In the genomic region with DNA sequence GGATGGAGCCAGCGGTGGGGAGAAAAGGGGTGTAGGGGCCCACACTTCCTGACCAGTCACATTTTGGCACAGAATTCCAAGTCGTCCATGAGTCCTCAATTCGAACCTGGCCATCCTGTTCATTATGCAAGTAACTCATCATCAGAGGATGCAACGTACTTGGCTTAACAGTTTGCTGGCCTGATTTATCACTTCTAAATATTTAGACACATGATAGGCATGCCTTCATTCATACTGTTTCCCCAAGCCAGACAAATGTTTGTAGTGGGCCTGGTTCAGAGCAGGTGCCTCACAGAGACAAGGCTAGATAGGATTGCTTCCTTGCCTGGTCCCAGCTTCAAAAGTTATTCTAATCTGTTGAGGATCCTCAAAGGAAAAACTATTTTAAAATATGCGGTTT, we compare ENCODE assay signal across 28 cellular contexts.
"Had no signal": no experiment of that assay in that cellular context is flagged by ENCODE, and none has a peak within 500 bp of the region (broad histone marks: within the 10 kb centered on the region; RNA-seq: fewer than 3 reads in every experiment).

No MANE protein-coding gene starts in this region.

- DNase-seq: activated CD4-positive, alpha-beta memory T cell treated with anti-CD3 and anti-CD28 coated beads, Interleukin-2, amount 10 ng/mL, durations not matched to agents 7 days and 5 days; activated CD4-positive, alpha-beta T cell treated with anti-CD3 and anti-CD28 coated beads for 1 hour; activated CD4-positive, alpha-beta T cell treated with anti-CD3 and anti-CD28 coated beads for 4 hours; activated CD4-positive, alpha-beta T cell treated with anti-CD3 and anti-CD28 coated beads, Interleukin-2, amount 10 ng/mL, durations not matched to agents 7 days and 5 days; activated CD4-positive, alpha-beta T cell treated with anti-CD3 and anti-CD28 coated beads, Interleukin-2, amount 50 U/mL, for 4 hours; activated CD8-positive, alpha-beta memory T cell treated with anti-CD3 and anti-CD28 coated beads, Interleukin-2, amount 50 U/mL, for 48 hours; activated gamma-delta T cell treated with Interleukin-2 at 50 U/mL for 16 hours; activated naive CD4-positive, alpha-beta T cell treated with anti-CD3 and anti-CD28 coated beads, Interleukin-2, amount 50 U/mL, for 16 hours; activated naive CD4-positive, alpha-beta T cell treated with Interleukin-2 at 50 U/mL for 16 hours; activated T-cell treated with anti-CD3 and anti-CD28 coated beads for 4 hours; activated T-cell treated with anti-CD3 and anti-CD28 coated beads, Interleukin-2, amount 50 U/mL, for 24 hours; activated T-cell treated with anti-CD3 and anti-CD28 coated beads, Interleukin-2, amount 50 U/mL, for 72 hours; amniotic stem cell; anterior cingulate cortex; brain microvascular endothelial cell; dorsolateral prefrontal cortex; effector memory CD4-positive, alpha-beta T cell; endodermal cell; foreskin keratinocyte; gastrocnemius medialis; T-helper 2 cell had no signal

- H3K27me3 ChIP-seq: brain microvascular endothelial cell, foreskin keratinocyte, gastrocnemius medialis had no signal

- H3K36me3 ChIP-seq: gastrocnemius medialis had no signal

- H3K4me1 ChIP-seq: foreskin keratinocyte had no signal

- H3K27ac Mint-ChIP-seq: activated CD4-positive, alpha-beta memory T cell treated with anti-CD3 and anti-CD28 coated beads, Interleukin-2, amount 10 ng/mL, durations not matched to agents 7 days and 5 days; activated CD4-positive, alpha-beta T cell treated with anti-CD3 and anti-CD28 coated beads, Interleukin-2, amount 10 ng/mL, durations not matched to agents 7 days and 5 days; activated naive CD8-positive, alpha-beta T cell; activated T-cell treated with anti-CD3 and anti-CD28 coated beads, Interleukin-2, amount 50 U/mL, for 24 hours; activated T-cell treated with anti-CD3 and anti-CD28 coated beads, Interleukin-2, amount 50 U/mL, for 72 hours; dendritic cell treated with granulocyte-macrophage colony-stimulating factor and Interleukin-4, amounts not matched to agents 40 ng/mL and 50 ng/mL, for 4 days; endodermal cell; WTC11 had no signal

- H3K27ac ChIP-seq: brain microvascular endothelial cell, coronary artery, dorsolateral prefrontal cortex, foreskin keratinocyte, gastrocnemius medialis, VCaP had no signal

- H3K4me3 Mint-ChIP-seq: activated CD4-positive, alpha-beta memory T cell treated with anti-CD3 and anti-CD28 coated beads, Interleukin-2, amount 10 ng/mL, durations not matched to agents 7 days and 5 days; activated CD4-positive, alpha-beta T cell treated with anti-CD3 and anti-CD28 coated beads, Interleukin-2, amount 10 ng/mL, durations not matched to agents 7 days and 5 days; activated naive CD8-positive, alpha-beta T cell; activated T-cell treated with anti-CD3 and anti-CD28 coated beads, Interleukin-2, amount 50 U/mL, for 24 hours; activated T-cell treated with anti-CD3 and anti-CD28 coated beads, Interleukin-2, amount 50 U/mL, for 72 hours; central memory CD8-positive, alpha-beta T cell; dendritic cell treated with granulocyte-macrophage colony-stimulating factor and Interleukin-4, amounts not matched to agents 40 ng/mL and 50 ng/mL, for 4 days; endodermal cell; WTC11 had no signal

- H3K9me3 Mint-ChIP-seq: activated CD4-positive, alpha-beta T cell treated with anti-CD3 and anti-CD28 coated beads, Interleukin-2, amount 10 ng/mL, durations not matched to agents 7 days and 5 days; activated T-cell treated with anti-CD3 and anti-CD28 coated beads, Interleukin-2, amount 50 U/mL, for 24 hours; activated T-cell treated with anti-CD3 and anti-CD28 coated beads, Interleukin-2, amount 50 U/mL, for 72 hours; dendritic cell treated with granulocyte-macrophage colony-stimulating factor and Interleukin-4, amounts not matched to agents 40 ng/mL and 50 ng/mL, for 4 days; endodermal cell had no signal

- H3K36me3 Mint-ChIP-seq: activated naive CD8-positive, alpha-beta T cell; WTC11 had no signal

- H3K4me3 ChIP-seq: coronary artery, dorsolateral prefrontal cortex, gastrocnemius medialis had no signal

- H3K27me3 Mint-ChIP-seq: activated CD4-positive, alpha-beta memory T cell treated with anti-CD3 and anti-CD28 coated beads, Interleukin-2, amount 10 ng/mL, durations not matched to agents 7 days and 5 days; activated CD4-positive, alpha-beta T cell treated with anti-CD3 and anti-CD28 coated beads, Interleukin-2, amount 10 ng/mL, durations not matched to agents 7 days and 5 days; activated naive CD8-positive, alpha-beta T cell; activated T-cell treated with anti-CD3 and anti-CD28 coated beads, Interleukin-2, amount 50 U/mL, for 24 hours; central memory CD8-positive, alpha-beta T cell; dendritic cell treated with granulocyte-macrophage colony-stimulating factor and Interleukin-4, amounts not matched to agents 40 ng/mL and 50 ng/mL, for 4 days had no signal

- ATAC-seq: activated T-cell treated with anti-CD3 and anti-CD28 coated beads, Interleukin-2, amount 50 U/mL, for 72 hours; esophagus mucosa; foreskin keratinocyte; gastrocnemius medialis; WTC11 had no signal

- H3K9me3 ChIP-seq: gastrocnemius medialis had no signal

- H3K4me1 Mint-ChIP-seq: activated CD4-positive, alpha-beta memory T cell treated with anti-CD3 and anti-CD28 coated beads, Interleukin-2, amount 10 ng/mL, durations not matched to agents 7 days and 5 days; activated CD4-positive, alpha-beta T cell treated with anti-CD3 and anti-CD28 coated beads, Interleukin-2, amount 10 ng/mL, durations not matched to agents 7 days and 5 days; central memory CD8-positive, alpha-beta T cell; endodermal cell; WTC11 had no signal
